9 cellular contexts compared by ENCODE assay signal in genomic region chr15:68797589-68798377, GRCh38. TPM values are rescaled to one million over a fixed set of nuclear protein-coding genes. Genes with fewer than 3 reads are reported as not detected.
DNase-seq lines count a peak whose midpoint lies in the region; ATAC-seq and TF ChIP-seq lines count a peak whose summit lies in the region.
"Had no signal": no experiment of that assay in that cellular context is flagged by ENCODE, and none has a peak within 500 bp of the region (broad histone marks: within the 10 kb centered on the region; RNA-seq: fewer than 3 reads in every experiment).

No MANE protein-coding gene starts in this region.

- H3K36me3 Mint-ChIP-seq in activated CD4-positive, alpha-beta memory T cell treated with anti-CD3 and anti-CD28 coated beads, Interleukin-2, amount 10 ng/mL, durations not matched to agents 7 days and 5 days (ENCODE audit: low read depth): peaks cover 19% of the 10 kb centered on the region

- H3K4me1 ChIP-seq in left ventricle myocardium inferior (peaks cover 98% of the 10 kb centered on the region), skeletal muscle tissue (ENCODE audit: control insufficient read depth in 3 of 3, insufficient read depth in 3 of 3, low read length in 3 of 3) (peaks cover 54 to 66% (median 56%) of the 10 kb centered on the region in 3 donors)

- H3K4me3 ChIP-seq in left ventricle myocardium inferior (peak overlapping the region; percentile 9), skeletal muscle tissue (ENCODE audit: low read length in 3 of 3) (no peak overlapping the region)

- H3K9me3 Mint-ChIP-seq in activated CD4-positive, alpha-beta memory T cell treated with anti-CD3 and anti-CD28 coated beads, Interleukin-2, amount 10 ng/mL, durations not matched to agents 7 days and 5 days: no peaks in the 10 kb centered on the region

- intact Hi-C loops in left ventricle myocardium inferior (cut with micrococcal nuclease): no loop called here

- DNase-seq in activated CD4-positive, alpha-beta memory T cell treated with anti-CD3 and anti-CD28 coated beads, Interleukin-2, amount 10 ng/mL, durations not matched to agents 7 days and 5 days: peak; percentile 21
- DNase-seq in left ventricle myocardium inferior: peak; percentile 55
- no peak for DNase-seq in HCEC 1CT
- DNase-seq in NCI-H510A treated with DMSO at 0.1 percent for 48 hours (lab: John Stamatoyannopoulos, UW): no peak
- DNase-seq: NCI-H226 had no signal

- POLR2A ChIA-PET in activated CD4-positive, alpha-beta memory T cell treated with anti-CD3 and anti-CD28 coated beads, Interleukin-2, amount 10 ng/mL, durations not matched to agents 7 days and 5 days (lab: Charles Lee): interaction anchor here (0.8 to 3.8 kb wide), 7 partner anchors 10 to 23 kb away, joined by 3 to 29 read pairs (median 4); partner anchors contain the start of gene ANP32A

- H3K27ac ChIP-seq in left ventricle myocardium inferior (replicated peaks): peak overlapping the region; percentile 79
- no peak overlapping the region for H3K27ac ChIP-seq in skeletal muscle tissue (ENCODE audit: low read depth, low read length)

- CTCF ChIA-PET in activated CD4-positive, alpha-beta memory T cell treated with anti-CD3 and anti-CD28 coated beads, Interleukin-2, amount 10 ng/mL, durations not matched to agents 7 days and 5 days (lab: Charles Lee): interaction anchor here (0.9 to 2.4 kb wide), 5 partner anchors 13 to 123 kb away, joined by 3 to 6 read pairs (median 6); no protein-coding TSS in a partner anchor

- H3K27ac Mint-ChIP-seq in activated CD4-positive, alpha-beta memory T cell treated with anti-CD3 and anti-CD28 coated beads, Interleukin-2, amount 10 ng/mL, durations not matched to agents 7 days and 5 days: peak overlapping the region; percentile 85

- TF ChIP-seq CTCF in left ventricle myocardium inferior (IDR thresholded peaks at IDR 0.05; ENCODE audit: borderline replicate concordance): no peak

- peak overlapping the region; percentile 31 for H3K4me3 Mint-ChIP-seq in activated CD4-positive, alpha-beta memory T cell treated with anti-CD3 and anti-CD28 coated beads, Interleukin-2, amount 10 ng/mL, durations not matched to agents 7 days and 5 days

- H3K36me3 ChIP-seq in left ventricle myocardium inferior (no peaks in the 10 kb centered on the region), skeletal muscle tissue (ENCODE audit: control insufficient read depth in 3 of 3, insufficient read depth in 3 of 3, low read length in 3 of 3) (no peaks in the 10 kb centered on the region)

- H3K9me3 ChIP-seq in left ventricle myocardium inferior (replicated peaks): no peaks in the 10 kb centered on the region
- no peaks in the 10 kb centered on the region for H3K9me3 ChIP-seq in skeletal muscle tissue (ENCODE audit: control insufficient read depth in 3 of 3, low read length in 3 of 3)

- H3K27me3 ChIP-seq in left ventricle myocardium inferior (ENCODE audit: low read depth) (no peaks in the 10 kb centered on the region), skeletal muscle tissue (ENCODE audit: control insufficient read depth in 3 of 3, insufficient read depth in 3 of 3, low read length in 3 of 3) (no peaks in the 10 kb centered on the region)

- H3K4me1 Mint-ChIP-seq in activated CD4-positive, alpha-beta memory T cell treated with anti-CD3 and anti-CD28 coated beads, Interleukin-2, amount 10 ng/mL, durations not matched to agents 7 days and 5 days: peaks cover 85% of the 10 kb centered on the region

- peak overlapping the region; percentile 1 to 12 (median 9) for H3K9ac ChIP-seq in skeletal muscle tissue (ENCODE audit: low read depth in 1 of 3, low read length in 3 of 3)

- H3K27me3 Mint-ChIP-seq in activated CD4-positive, alpha-beta memory T cell treated with anti-CD3 and anti-CD28 coated beads, Interleukin-2, amount 10 ng/mL, durations not matched to agents 7 days and 5 days: no peaks in the 10 kb centered on the region

- ATAC-seq in HG03039 (IDR thresholded peaks at IDR 0.05; ENCODE audit: unreplicated experiment) (peak; percentile 4), GM21619 (IDR thresholded peaks at IDR 0.05; ENCODE audit: unreplicated experiment) (no peak), HG03571 (IDR thresholded peaks at IDR 0.05; ENCODE audit: unreplicated experiment) (no peak)

RNA-seq across cellular contexts. Expression of gene ANP32A, which starts 22.9 kb away (rescaled TPM):
- total RNA-seq in activated CD4-positive, alpha-beta memory T cell treated with anti-CD3 and anti-CD28 coated beads, Interleukin-2, amount 10 ng/mL, durations not matched to agents 7 days and 5 days: 100 to 1,000 TPM; 190 to 194 TPM
- 150 TPM for total RNA-seq in left ventricle myocardium inferior
- 65.2 TPM for total RNA-seq in skeletal muscle tissue

Comparison
In these comparisons a context has a peak if more than half of its experiments do, and no peak if none do; other contexts are left out.
1. DNase-seq: peak in activated CD4-positive, alpha-beta memory T cell treated with anti-CD3 and anti-CD28 coated beads, Interleukin-2, amount 10 ng/mL, durations not matched to agents 7 days and 5 days (single experiment) and left ventricle myocardium inferior (single experiment); none in HCEC 1CT (single experiment) and NCI-H510A treated with DMSO at 0.1 percent for 48 hours (single experiment).